ENCODE assay signal across 15 cellular contexts in genomic region chr17:27542841-27543463, GRCh38.
DNase-seq lines count a peak whose midpoint lies in the region; ATAC-seq and TF ChIP-seq lines count a peak whose summit lies in the region.
"Had no signal": no experiment of that assay in that cellular context is flagged by ENCODE, and none has a peak within 500 bp of the region (broad histone marks: within the 10 kb centered on the region; RNA-seq: fewer than 3 reads in every experiment).

No MANE protein-coding gene starts in this region.

- no peak for TF ChIP-seq CTCF in activated B cell treated with CpG ODN at 0.5 μM for 24 hours (IDR thresholded peaks at IDR 0.05)
- TF ChIP-seq CTCF in transverse colon (IDR thresholded peaks at IDR 0.05) = no peak

- CTCF ChIA-PET in activated naive CD4-positive, alpha-beta T cell treated with anti-CD3 and anti-CD28 coated beads for 36 hours (lab: Charles Lee) = interaction anchor here (0.7 to 4.6 kb wide), 4 partner anchors 35 to 183 kb away, joined by 3 to 16 read pairs (median 4); partner anchors contain the start of gene KSR1
- CTCF ChIA-PET in activated B cell treated with CpG ODN at 0.5 μM for 24 hours (lab: Charles Lee) = interaction anchor here (0.8 to 2.0 kb wide), 2 partner anchors 12 to 85 kb away, joined by 3 to 5 read pairs; no protein-coding TSS in a partner anchor

- TF ChIP-seq POLR2A in transverse colon (IDR thresholded peaks at IDR 0.05) = no peak

- peaks cover 86% of the 10 kb centered on the region for H3K4me1 Mint-ChIP-seq in activated naive CD4-positive, alpha-beta T cell treated with anti-CD3 and anti-CD28 coated beads for 36 hours (ENCODE audit: low read depth)
- peaks cover 76% of the 10 kb centered on the region for H3K4me1 Mint-ChIP-seq in activated B cell treated with CpG ODN at 0.5 μM for 24 hours
- H3K4me1 Mint-ChIP-seq in memory B cell = peaks cover 64% of the 10 kb centered on the region

- peaks cover 5% of the 10 kb centered on the region for H3K36me3 Mint-ChIP-seq in activated naive CD4-positive, alpha-beta T cell treated with anti-CD3 and anti-CD28 coated beads for 36 hours (ENCODE audit: low read depth)
- H3K36me3 Mint-ChIP-seq in activated B cell treated with CpG ODN at 0.5 μM for 24 hours (ENCODE audit: low read depth) (no peaks in the 10 kb centered on the region), memory B cell (no peaks in the 10 kb centered on the region)
- H3K36me3 Mint-ChIP-seq: CD4-positive, alpha-beta memory T cell had no signal

- H3K4me3 Mint-ChIP-seq in activated naive CD4-positive, alpha-beta T cell treated with anti-CD3 and anti-CD28 coated beads for 36 hours = no peak overlapping the region
- H3K4me3 Mint-ChIP-seq in activated B cell treated with CpG ODN at 0.5 μM for 24 hours = no peak overlapping the region
- no peak overlapping the region for H3K4me3 Mint-ChIP-seq in memory B cell
- H3K4me3 Mint-ChIP-seq: GM23338 had no signal

- POLR2A ChIA-PET in activated B cell treated with CpG ODN at 0.5 μM for 24 hours (lab: Charles Lee) = interaction anchor here (0.6 to 2.3 kb wide), 5 partner anchors 11 to 87 kb away, joined by 3 to 6 read pairs (median 3); partner anchors contain the start of gene KSR1

- in situ Hi-C loops in transverse colon (cut with MboI; ENCODE audit: low pct_ligation_motif_present in 1 of 4, low pct_unique_long_range_greater_than_20kb in 1 of 4, low sequenced_read_pairs in 3 of 4) = loop anchor here in 1 of 4 donors (25.0 kb wide), 1 partner anchor 181 kb away; no protein-coding TSS in a partner anchor

- no peak for TF ChIP-seq EP300 in transverse colon (IDR thresholded peaks at IDR 0.05; ENCODE audit: low read depth)

- DNase-seq in activated naive CD4-positive, alpha-beta T cell treated with anti-CD3 and anti-CD28 coated beads for 36 hours = no peak
- no peak for DNase-seq in activated naive CD4-positive, alpha-beta T cell (lab: John Stamatoyannopoulos, UW)
- no peak for DNase-seq in activated B cell treated with CpG ODN at 0.5 μM for 24 hours
- no peak for DNase-seq in memory B cell (ENCODE audit: low spot score in 2 of 2)
- peak; percentile 32 for DNase-seq in transverse colon
- DNase-seq in stimulated activated CD4-positive, alpha-beta T cell treated with anti-CD3 and anti-CD28 coated beads, Interleukin-4, amount 100 ng/mL, for 1 hour = no peak
- DNase-seq: activated T-cell treated with anti-CD3 and anti-CD28 coated beads, Interleukin-2, amount 50 U/mL, for 1 hour; CD4-positive, alpha-beta memory T cell; heart left ventricle; left lung; NCI-H1436 treated with DMSO at 0.1 percent for 48 hours; NCI-H82; SHP77 treated with DMSO at 0.1 percent for 48 hours had no signal

- intact Hi-C loops in activated naive CD4-positive, alpha-beta T cell treated with anti-CD3 and anti-CD28 coated beads for 36 hours (cut with micrococcal nuclease) = loop anchor here (5.0 to 10.0 kb wide), 2 partner anchors 156 to 502 kb away; partner anchors contain the start of gene NLK
- intact Hi-C loops in activated B cell treated with CpG ODN at 0.5 μM for 24 hours (cut with micrococcal nuclease) = loop anchor here (5.0 kb wide), 1 partner anchor 161 kb away; no protein-coding TSS in a partner anchor
- intact Hi-C loops in transverse colon (cut with DNase I; ENCODE audit: low total_unique reads) = no loop called here

- H3K27me3 ChIP-seq in transverse colon = no peaks in the 10 kb centered on the region
- H3K27me3 ChIP-seq: heart left ventricle, left lung had no signal

- H3K9me3 Mint-ChIP-seq in activated naive CD4-positive, alpha-beta T cell treated with anti-CD3 and anti-CD28 coated beads for 36 hours = no peaks in the 10 kb centered on the region
- H3K9me3 Mint-ChIP-seq in activated B cell treated with CpG ODN at 0.5 μM for 24 hours (no peaks in the 10 kb centered on the region), memory B cell (no peaks in the 10 kb centered on the region)
- H3K9me3 Mint-ChIP-seq: CD4-positive, alpha-beta memory T cell; GM23338 had no signal

- no peaks in the 10 kb centered on the region for H3K9me3 ChIP-seq in transverse colon
- H3K9me3 ChIP-seq: heart left ventricle, left lung had no signal

- H3K36me3 ChIP-seq in transverse colon = no peaks in the 10 kb centered on the region
- H3K36me3 ChIP-seq: heart left ventricle, left lung had no signal

- WGBS in transverse colon (ENCODE audit: low coverage in 1 of 2), 2 donors = 83% methylated on average over 6 of the region's 6 CpGs; no CpG with 5 or more reads in 1 of the 2 donors

- H3K4me1 ChIP-seq in transverse colon = peaks cover 19 to 56% (median 28%) of the 10 kb centered on the region in 4 donors

- no peak for ATAC-seq in activated B cell treated with CpG ODN at 0.5 μM for 24 hours (ENCODE audit: low read depth)
- ATAC-seq in memory B cell (ENCODE audit: low read depth) = no peak
- ATAC-seq in GM21367 (IDR thresholded peaks at IDR 0.05; ENCODE audit: unreplicated experiment) = no peak
- ATAC-seq: GM23338, heart left ventricle, left lung had no signal

- no peaks in the 10 kb centered on the region for H3K27me3 Mint-ChIP-seq in activated naive CD4-positive, alpha-beta T cell treated with anti-CD3 and anti-CD28 coated beads for 36 hours (ENCODE audit: low read depth)
- H3K27me3 Mint-ChIP-seq in activated B cell treated with CpG ODN at 0.5 μM for 24 hours (no peaks in the 10 kb centered on the region), memory B cell (no peaks in the 10 kb centered on the region)
- H3K27me3 Mint-ChIP-seq: CD4-positive, alpha-beta memory T cell had no signal

- no peak overlapping the region for H3K27ac ChIP-seq in transverse colon
- H3K27ac ChIP-seq: heart left ventricle, left lung had no signal

- peak overlapping the region; percentile 96 for H3K27ac Mint-ChIP-seq in activated naive CD4-positive, alpha-beta T cell treated with anti-CD3 and anti-CD28 coated beads for 36 hours
- H3K27ac Mint-ChIP-seq in activated B cell treated with CpG ODN at 0.5 μM for 24 hours = peak overlapping the region; percentile 90
- peak overlapping the region; percentile 64 for H3K27ac Mint-ChIP-seq in memory B cell
- H3K27ac Mint-ChIP-seq: GM23338 had no signal

- H3K4me3 ChIP-seq in transverse colon = no peak overlapping the region
- H3K4me3 ChIP-seq: GM23338, heart left ventricle, left lung had no signal
